Comparison of ENCODE assay signal across 1 cellular context in the genomic region with DNA sequence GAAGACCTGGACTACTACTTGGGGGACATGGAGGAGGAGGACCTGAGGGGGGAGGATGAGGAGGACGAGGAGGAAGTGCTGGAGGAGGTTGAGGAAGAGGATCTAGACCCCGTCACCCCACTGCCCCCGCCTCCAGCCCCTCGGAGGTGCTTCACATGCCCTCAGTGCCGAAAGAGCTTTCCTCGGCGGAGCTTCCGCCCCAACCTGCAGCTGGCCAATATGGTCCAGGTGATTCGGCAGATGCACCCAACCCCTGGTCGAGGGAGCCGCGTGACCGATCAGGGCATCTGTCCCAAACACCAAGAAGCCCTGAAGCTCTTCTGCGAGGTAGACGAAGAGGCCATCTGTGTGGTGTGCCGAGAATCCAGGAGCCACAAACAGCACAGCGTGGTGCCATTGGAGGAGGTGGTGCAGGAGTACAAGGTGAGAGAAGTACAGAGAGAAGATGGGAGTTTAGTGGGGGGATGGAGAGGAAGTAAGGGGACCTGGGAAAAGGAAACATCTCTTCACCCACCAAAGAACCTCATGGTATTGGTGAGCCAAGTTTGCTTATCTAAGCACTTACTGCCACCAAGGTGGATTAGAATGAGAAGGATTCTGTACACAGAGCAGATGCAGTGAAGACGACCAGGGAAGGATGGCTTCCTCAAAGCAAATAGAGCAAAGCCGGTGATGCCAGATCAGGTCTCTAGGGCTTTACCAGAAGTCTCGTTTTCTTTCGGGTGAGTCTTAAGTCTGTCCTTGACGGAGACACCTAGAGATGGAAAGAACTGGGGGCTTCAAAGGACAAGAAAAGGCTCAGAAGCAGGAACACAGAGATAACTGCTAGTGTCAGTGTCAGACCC.
TF ChIP-seq lines count a peak whose summit lies in the region.

No MANE protein-coding gene starts in this region.

TF ChIP-seq in WTC11, 78 proteins besides CTCF, POLR2A, EP300 and RAD21 (continued from another document):
- 0 out of 2 replicates have a peak, but pooled peaks have one; percentile 20 for TF ChIP-seq E2F4 (CRISPR knock-in tag; IDR thresholded peaks at IDR 0.05; ENCODE audit: borderline replicate concordance, low read depth)
TF ChIP-seq in WTC11: peak in this region for 2.
